In the genomic region with DNA sequence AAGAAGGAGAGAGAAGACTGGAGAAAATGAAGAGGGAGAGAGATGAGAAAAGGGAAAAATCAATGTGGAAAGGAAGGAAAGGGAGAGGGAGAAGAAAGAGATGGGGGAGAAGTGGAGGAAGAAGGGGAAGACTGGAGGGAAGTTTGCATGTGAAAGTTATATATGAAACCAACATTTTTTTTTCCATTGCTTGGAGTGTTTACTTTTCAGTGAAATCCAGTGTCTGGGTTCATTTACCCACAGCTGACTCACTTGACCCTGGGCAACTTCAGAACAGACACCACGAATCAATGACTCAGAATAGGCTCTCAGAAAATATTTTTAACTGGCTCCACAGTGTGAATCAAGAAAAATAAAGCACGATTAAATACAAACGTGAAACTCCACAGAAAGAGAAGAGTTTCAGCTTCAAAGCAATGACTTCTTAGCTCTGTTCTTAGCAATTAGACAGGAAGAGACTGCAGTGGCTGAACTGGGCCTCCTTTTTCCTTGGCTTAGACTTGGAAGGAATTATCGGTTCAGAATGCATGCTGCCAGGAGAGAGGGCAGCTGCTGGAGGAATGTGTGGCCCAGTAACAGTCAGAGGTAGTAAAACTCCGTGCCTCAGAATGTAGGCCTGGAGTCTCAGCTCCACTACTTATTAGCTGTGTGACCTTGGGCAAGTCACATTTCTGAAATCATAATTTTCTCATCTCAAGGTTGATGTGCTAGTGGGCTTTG, we compare ENCODE assay signal across 9 cellular contexts.
DNase-seq lines count a peak whose midpoint lies in the region; ATAC-seq and TF ChIP-seq lines count a peak whose summit lies in the region.
"Had no signal": no experiment of that assay in that cellular context is flagged by ENCODE, and none has a peak within 500 bp of the region (broad histone marks: within the 10 kb centered on the region; RNA-seq: fewer than 3 reads in every experiment).

No MANE protein-coding gene starts in this region.

- in situ Hi-C loops in ACHN (cut with HindIII; ENCODE audit: low pct_ligation_motif_present, low pct_unique_long_range_greater_than_20kb, low sequenced_read_pairs), result no loop called here

- TF ChIP-seq CTCF in HFF-Myc (IDR thresholded peaks at IDR 0.05; ENCODE audit: low read depth, low read length, missing control alignments) (no peak), lower lobe of right lung (IDR thresholded peaks at IDR 0.05) (no peak)

- no peak overlapping the region for H3K4me3 ChIP-seq in HFF-Myc (replicated peaks; ENCODE audit: low read depth, low read length)
- no peak overlapping the region for H3K4me3 ChIP-seq in lower lobe of right lung

- no peaks in the 10 kb centered on the region for H3K36me3 ChIP-seq in lower lobe of right lung

- peaks cover 8% of the 10 kb centered on the region for H3K4me1 ChIP-seq in lower lobe of right lung

- no peak overlapping the region for H3K27ac ChIP-seq in lower lobe of right lung

- DNase-seq in ACHN (peak; percentile 84), HFF-Myc (ENCODE audit: extremely low read depth, low read depth) (peak; percentile 66), astrocyte of the hippocampus (ENCODE audit: low read depth, low spot score) (peak; percentile 93), lower lobe of right lung (no peak), COR-L47 (lab: John Stamatoyannopoulos, UW) (no peak), GM19238 (ENCODE audit: insufficient read length, low spot score) (no peak)
- no peak for DNase-seq in activated naive CD4-positive, alpha-beta T cell treated with Interleukin-2 at 50 U/mL for 16 hours

- peak; percentile 52 to 80 for ATAC-seq in lower lobe of right lung
- ATAC-seq in GM21723 (IDR thresholded peaks at IDR 0.05; ENCODE audit: unreplicated experiment), result no peak
- ATAC-seq: WTC11 had no signal

- intact Hi-C loops in lower lobe of right lung (cut with DNase I), result no loop called here

- peaks cover 7% of the 10 kb centered on the region for H3K27me3 ChIP-seq in lower lobe of right lung (ENCODE audit: low read depth)

- no peaks in the 10 kb centered on the region for H3K9me3 ChIP-seq in lower lobe of right lung

Comparison
In these comparisons a context has a peak if more than half of its experiments do, and no peak if none do; other contexts are left out.
1. DNase-seq: peak in ACHN (single experiment), HFF-Myc (single experiment) and astrocyte of the hippocampus (single experiment); none in lower lobe of right lung (single experiment), COR-L47 (single experiment), GM19238 (single experiment) and activated naive CD4-positive, alpha-beta T cell treated with Interleukin-2 at 50 U/mL for 16 hours (single experiment).